In genomic region chr4:16155503-16156169, GRCh38 we compare ENCODE assay signal across 16 cellular contexts.
DNase-seq lines count a peak whose midpoint lies in the region; ATAC-seq and TF ChIP-seq lines count a peak whose summit lies in the region.
"Had no signal": no experiment of that assay in that cellular context is flagged by ENCODE, and none has a peak within 500 bp of the region (broad histone marks: within the 10 kb centered on the region; RNA-seq: fewer than 3 reads in every experiment).

No MANE protein-coding gene starts in this region.

- DNase-seq in Right ventricle myocardium inferior (ENCODE audit: missing footprints): no peak
- DNase-seq in cardiac septum (ENCODE audit: low spot score): no peak
- DNase-seq in NCI-H146 (lab: John Stamatoyannopoulos, UW): peak; percentile 84
- DNase-seq in neural crest cell (ENCODE audit: low read depth, low spot score): no peak
- DNase-seq in caudate nucleus (lab: John Stamatoyannopoulos, UW): no peak
- no peak for DNase-seq in activated CD4-positive, CD25-positive, alpha-beta regulatory T cell treated with anti-CD3 and anti-CD28 coated beads, Interleukin-2, amount 50 U/mL, for 72 hours
- no peak for DNase-seq in esophagus squamous epithelium (lab: John Stamatoyannopoulos, UW)
- DNase-seq: Caco-2, DMS53, HFFc6, KBM-7, NCI-H1436 treated with DMSO at 0.1 percent for 48 hours, NCI-H774, PC-9 had no signal

- H3K36me3 ChIP-seq in esophagus squamous epithelium: peaks cover 0 to 8% (median 0%) of the 10 kb centered on the region in 3 donors

- ATAC-seq in Right ventricle myocardium inferior (peak; percentile 32), SK-N-SH treated with all-trans-retinoic acid at 6 μM for 48 hours (peak; percentile 64)
- ATAC-seq: A549 had no signal

- H3K27ac ChIP-seq in caudate nucleus (ENCODE audit: low read depth, low read length) (no peak overlapping the region), esophagus squamous epithelium (no peak overlapping the region)
- H3K27ac ChIP-seq: A549, PC-9 had no signal

- peaks cover 12% of the 10 kb centered on the region for H3K4me1 Mint-ChIP-seq in neural crest cell

- H3K4me3 Mint-ChIP-seq in neural crest cell: no peak overlapping the region
- H3K4me3 Mint-ChIP-seq: HFFc6 had no signal

- peaks cover 0 to 15% (median 0%) of the 10 kb centered on the region in 4 donors for H3K27me3 ChIP-seq in esophagus squamous epithelium

- intact Hi-C loops in Right ventricle myocardium inferior (cut with DNase I): no loop called here
- intact Hi-C loops in cardiac septum (cut with DNase I): no loop called here
- intact Hi-C loops in esophagus squamous epithelium (cut with DNase I): no loop called here

- no peak for TF ChIP-seq POLR2A in esophagus squamous epithelium (IDR thresholded peaks at IDR 0.05)

- no peaks in the 10 kb centered on the region for H3K9me3 ChIP-seq in esophagus squamous epithelium
- H3K9me3 ChIP-seq: A549, Caco-2 had no signal

- H3K27ac Mint-ChIP-seq in neural crest cell (ENCODE audit: unreplicated experiment): peak overlapping the region; percentile 53
- H3K27ac Mint-ChIP-seq: HFFc6 had no signal

- TF ChIP-seq CTCF in neural crest cell (conservative IDR thresholded peaks at IDR 0.05) (no peak), esophagus squamous epithelium (IDR thresholded peaks at IDR 0.05) (no peak)

- H3K4me3 ChIP-seq in esophagus squamous epithelium: no peak overlapping the region
- H3K4me3 ChIP-seq: A549, PC-9 had no signal

- no peaks in the 10 kb centered on the region for H3K9me3 Mint-ChIP-seq in neural crest cell
- H3K9me3 Mint-ChIP-seq: HFFc6 had no signal

- H3K4me1 ChIP-seq in esophagus squamous epithelium: peaks cover 0 to 5% (median 0%) of the 10 kb centered on the region in 3 donors
- H3K4me1 ChIP-seq: A549 had no signal

- WGBS in esophagus squamous epithelium, 2 donors: 51 to 54% methylated on average over 5 to 9 of the region's 9 CpGs

- H3K27me3 Mint-ChIP-seq in neural crest cell (ENCODE audit: low read depth): peaks cover 11% of the 10 kb centered on the region

- H3K36me3 Mint-ChIP-seq in neural crest cell (ENCODE audit: low read depth): no peaks in the 10 kb centered on the region

TF ChIP-seq in SK-N-SH treated with all-trans-retinoic acid at 6 μM for 48 hours, 23 proteins besides CTCF, POLR2A, EP300 and RAD21:
- no peak; the same call in 1 of the 2 replicates for TF ChIP-seq TCF4 (CRISPR knock-in tag; IDR thresholded peaks at IDR 0.05; ENCODE audit: borderline replicate concordance)
- TF ChIP-seq ZC3H10 (CRISPR knock-in tag; IDR thresholded peaks at IDR 0.05): no peak
- TF ChIP-seq OSR1 (CRISPR knock-in tag; IDR thresholded peaks at IDR 0.05): no peak
- TF ChIP-seq ZNF565 (CRISPR knock-in tag; conservative IDR thresholded peaks at IDR 0.05; ENCODE audit: low read depth): no peak
- TF ChIP-seq ISL1 (CRISPR knock-in tag; IDR thresholded peaks at IDR 0.05): no peak
- TF ChIP-seq TSHZ2 (CRISPR knock-in tag; IDR thresholded peaks at IDR 0.05): 0 out of 2 replicates have a peak, but pooled peaks have one; percentile 12
- no peak for TF ChIP-seq PATZ1 (CRISPR knock-in tag; IDR thresholded peaks at IDR 0.05; ENCODE audit: borderline replicate concordance)
